ENCODE assay signal across 11 cellular contexts in the genomic region with DNA sequence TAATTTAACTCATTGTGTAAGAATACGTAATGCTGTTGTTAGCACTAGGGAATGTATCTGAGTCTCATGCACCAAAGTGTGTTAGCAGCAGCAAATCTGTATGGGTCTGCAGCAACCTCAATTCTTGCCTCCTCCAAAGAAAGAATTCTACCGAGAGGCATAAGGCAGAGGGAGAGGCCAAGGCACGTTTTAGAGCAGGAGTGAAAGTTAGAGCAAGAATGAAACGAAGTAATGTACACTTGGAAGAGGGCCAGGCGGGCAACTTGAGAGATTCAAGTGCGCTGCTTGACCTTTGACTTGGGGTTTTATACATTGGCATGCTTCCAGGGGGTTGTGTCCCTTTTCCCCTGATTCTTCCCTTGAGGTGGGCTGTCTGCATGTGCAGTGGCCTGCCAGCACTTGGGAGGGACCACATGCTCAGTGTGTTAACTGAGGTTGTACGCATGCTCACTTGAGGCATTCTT. TPM values are rescaled to one million over a fixed set of nuclear protein-coding genes. Genes with fewer than 3 reads are reported as not detected.
DNase-seq lines count a peak whose midpoint lies in the region; TF ChIP-seq lines count a peak whose summit lies in the region.
"Had no signal": no experiment of that assay in that cellular context is flagged by ENCODE, and none has a peak within 500 bp of the region (broad histone marks: within the 10 kb centered on the region; RNA-seq: fewer than 3 reads in every experiment).

No MANE protein-coding gene starts in this region.

- intact Hi-C loops in breast epithelium (cut with DNase I; ENCODE audit: low total_unique reads) (loop anchor here (10.0 kb wide), 1 partner anchor 65 kb away; no protein-coding TSS in a partner anchor), MCF 10A (cut with micrococcal nuclease) (loop anchor here (10.0 kb wide), 1 partner anchor 45 kb away; no protein-coding TSS in a partner anchor)
- intact Hi-C loops in activated naive CD4-positive, alpha-beta T cell treated with anti-CD3 and anti-CD28 coated beads for 36 hours (cut with micrococcal nuclease), result no loop called here

- no peak for DNase-seq in breast epithelium (ENCODE audit: low spot score in 2 of 2)
- DNase-seq in MCF 10A (ENCODE audit: unreplicated experiment), result no peak
- no peak for DNase-seq in fibroblast of lung (ENCODE audit: low read depth in 2 of 2)
- no peak for DNase-seq in neural crest cell (ENCODE audit: low read depth, low spot score)
- DNase-seq in type B pancreatic cell (ENCODE audit: extremely low spot score, unreplicated experiment), result no peak
- DNase-seq in NAMALWA (ENCODE audit: low spot score), result no peak
- no peak for DNase-seq in activated naive CD4-positive, alpha-beta T cell treated with anti-CD3 and anti-CD28 coated beads for 36 hours
- DNase-seq in DMS114 treated with DMSO at 0.1 percent for 48 hours (lab: John Stamatoyannopoulos, UW; ENCODE audit: unreplicated experiment), result no peak
- DNase-seq: activated gamma-delta T cell treated with Interleukin-2 at 50 U/mL for 16 hours; NCI-H2081 treated with DMSO at 0.1 percent for 48 hours; stimulated activated CD4-positive, alpha-beta T cell treated with anti-CD3 and anti-CD28 coated beads, Interleukin-2, amount 100 ng/mL, for 24 hours had no signal

- no peak overlapping the region for H3K9ac ChIP-seq in fibroblast of lung (ENCODE audit: insufficient read depth, low read length)

- H3K4me1 Mint-ChIP-seq in MCF 10A (ENCODE audit: insufficient read depth, unreplicated experiment) (peaks cover 8% of the 10 kb centered on the region), neural crest cell (peaks cover 51% of the 10 kb centered on the region), type B pancreatic cell (ENCODE audit: unreplicated experiment) (peaks cover 31% of the 10 kb centered on the region)
- peaks cover 15% of the 10 kb centered on the region for H3K4me1 Mint-ChIP-seq in activated naive CD4-positive, alpha-beta T cell treated with anti-CD3 and anti-CD28 coated beads for 36 hours (ENCODE audit: low read depth)

- H3K27ac Mint-ChIP-seq in MCF 10A (ENCODE audit: low read depth, unreplicated experiment), result no peak overlapping the region
- H3K27ac Mint-ChIP-seq in neural crest cell (ENCODE audit: unreplicated experiment), result peak overlapping the region; percentile 91
- H3K27ac Mint-ChIP-seq in type B pancreatic cell, result no peak overlapping the region
- no peak overlapping the region for H3K27ac Mint-ChIP-seq in activated naive CD4-positive, alpha-beta T cell treated with anti-CD3 and anti-CD28 coated beads for 36 hours

- CTCF ChIA-PET in MCF 10A (lab: Yijun Ruan, JAX), result interaction anchor here (0.6 kb wide), 1 partner anchor 304 kb away, joined by 3 read pairs; no protein-coding TSS in a partner anchor
- CTCF ChIA-PET in activated naive CD4-positive, alpha-beta T cell treated with anti-CD3 and anti-CD28 coated beads for 36 hours (lab: Charles Lee), result no interaction called here

- H3K27me3 ChIP-seq in breast epithelium (no peaks in the 10 kb centered on the region), fibroblast of lung (ENCODE audit: control insufficient read depth, insufficient read depth, low read length) (no peaks in the 10 kb centered on the region)

- peak overlapping the region in 2 of 3 donors; percentile 10 to 96 for H3K4me3 ChIP-seq in breast epithelium
- H3K4me3 ChIP-seq in fibroblast of lung (replicated peaks in 1 of 4; ENCODE audit: control extremely low read depth in 1 of 4, insufficient read depth in 1 of 4, low read depth in 3 of 4, low read length in 4 of 4), result peak overlapping the region; percentile 8 to 87 (median 62)

- H3K4me2 ChIP-seq in fibroblast of lung (ENCODE audit: extremely low read depth, insufficient read depth, low read length), result peak overlapping the region; percentile 83

- no peak for TF ChIP-seq CTCF in breast epithelium (IDR thresholded peaks at IDR 0.05)
- TF ChIP-seq CTCF in MCF 10A (IDR thresholded peaks at IDR 0.05; ENCODE audit: unreplicated experiment), result no peak
- TF ChIP-seq CTCF in fibroblast of lung (conservative IDR thresholded peaks at IDR 0.05 in 1 of 2, IDR thresholded peaks at IDR 0.05 in 1 of 2; ENCODE audit: low read depth in 1 of 2, low read length in 2 of 2), result no peak
- no peak for TF ChIP-seq CTCF in neural crest cell (conservative IDR thresholded peaks at IDR 0.05)
- no peak for TF ChIP-seq CTCF in type B pancreatic cell (conservative IDR thresholded peaks at IDR 0.05)

- no peak for TF ChIP-seq POLR2A in breast epithelium (IDR thresholded peaks at IDR 0.05)

- H3K36me3 Mint-ChIP-seq in MCF 10A (ENCODE audit: insufficient read depth, unreplicated experiment) (no peaks in the 10 kb centered on the region), neural crest cell (ENCODE audit: low read depth) (peaks cover 8% of the 10 kb centered on the region), type B pancreatic cell (peaks cover 10% of the 10 kb centered on the region)
- H3K36me3 Mint-ChIP-seq in activated naive CD4-positive, alpha-beta T cell treated with anti-CD3 and anti-CD28 coated beads for 36 hours (ENCODE audit: low read depth), result no peaks in the 10 kb centered on the region

- peak overlapping the region in 1 of 2 donors; percentile 50 for H3K27ac ChIP-seq in breast epithelium
- no peak overlapping the region for H3K27ac ChIP-seq in fibroblast of lung (ENCODE audit: insufficient read depth, low read length)

- H3K9me3 ChIP-seq in breast epithelium (no peaks in the 10 kb centered on the region), fibroblast of lung (ENCODE audit: control insufficient read depth, insufficient read depth, low read depth, low read length) (no peaks in the 10 kb centered on the region)

- H3K9me3 Mint-ChIP-seq in MCF 10A (ENCODE audit: unreplicated experiment) (no peaks in the 10 kb centered on the region), neural crest cell (no peaks in the 10 kb centered on the region), type B pancreatic cell (no peaks in the 10 kb centered on the region)
- no peaks in the 10 kb centered on the region for H3K9me3 Mint-ChIP-seq in activated naive CD4-positive, alpha-beta T cell treated with anti-CD3 and anti-CD28 coated beads for 36 hours

- no peak overlapping the region for H3K4me3 Mint-ChIP-seq in MCF 10A (ENCODE audit: unreplicated experiment)
- peak overlapping the region; percentile 96 for H3K4me3 Mint-ChIP-seq in neural crest cell
- peak overlapping the region; percentile 97 for H3K4me3 Mint-ChIP-seq in type B pancreatic cell
- H3K4me3 Mint-ChIP-seq in activated naive CD4-positive, alpha-beta T cell treated with anti-CD3 and anti-CD28 coated beads for 36 hours, result no peak overlapping the region

- no peaks in the 10 kb centered on the region for H3K4me1 ChIP-seq in breast epithelium
- H3K4me1 ChIP-seq in fibroblast of lung (ENCODE audit: control insufficient read depth, extremely low read depth, insufficient read depth, low read length), result no peaks in the 10 kb centered on the region

- BruUV-seq in MCF 10A (replicated peaks; lab: Mats Ljungman, UMichigan), result no TSS peak

- peaks cover 49% of the 10 kb centered on the region for H3K79me2 ChIP-seq in fibroblast of lung (ENCODE audit: control insufficient read depth, insufficient read depth, low read length)

- no peak overlapping the region for H2AFZ ChIP-seq in fibroblast of lung (ENCODE audit: low read length)

- H4K20me1 ChIP-seq in fibroblast of lung (ENCODE audit: control insufficient read depth, extremely low read depth, insufficient read depth, low read length), result no peaks in the 10 kb centered on the region

- H3K36me3 ChIP-seq in breast epithelium (no peaks in the 10 kb centered on the region), fibroblast of lung (ENCODE audit: control insufficient read depth, insufficient read depth, low read length) (no peaks in the 10 kb centered on the region)

- POLR2A ChIA-PET in MCF 10A (lab: Yijun Ruan, JAX), result no interaction called here

- H3K27me3 Mint-ChIP-seq in MCF 10A (ENCODE audit: insufficient read depth, unreplicated experiment) (no peaks in the 10 kb centered on the region), neural crest cell (ENCODE audit: low read depth) (peaks cover 9% of the 10 kb centered on the region), type B pancreatic cell (peaks cover 4% of the 10 kb centered on the region)
- H3K27me3 Mint-ChIP-seq in activated naive CD4-positive, alpha-beta T cell treated with anti-CD3 and anti-CD28 coated beads for 36 hours (ENCODE audit: low read depth), result peaks cover 15% of the 10 kb centered on the region

RNA-seq across cellular contexts. Expression of gene CNN3, which starts 2.5 kb away (rescaled TPM):
- total RNA-seq in breast epithelium, result 100 to 1,000 TPM; 146 to 330 (median 195) TPM
- total RNA-seq in MCF 10A (2022), result 44.5 and 48.2 TPM in 2 replicates
- total RNA-seq in fibroblast of lung, result 312 and 601 TPM in 2 replicates
- 637 and 670 TPM in 2 replicates for polyA plus RNA-seq in fibroblast of lung
- polyA plus RNA-seq in fibroblast of lung (2012), result 520 and 526 TPM in 2 replicates
- polyA minus RNA-seq in fibroblast of lung (ENCODE audit: low replicate concordance), result 153 and 168 TPM in 2 replicates
- 318 and 322 TPM in 2 replicates for total RNA-seq in neural crest cell
- 152 and 258 TPM in 2 replicates for total RNA-seq in type B pancreatic cell (ENCODE audit: low replicate concordance)
- 10 to 100 TPM; 10.0 to 10.6 TPM for total RNA-seq in activated naive CD4-positive, alpha-beta T cell treated with anti-CD3 and anti-CD28 coated beads for 36 hours

Comparison
In these comparisons a context has a peak if more than half of its experiments do, and no peak if none do; other contexts are left out.
1. H3K4me3 Mint-ChIP-seq: peak in neural crest cell (single experiment) and type B pancreatic cell (single experiment); none in MCF 10A (single experiment) and activated naive CD4-positive, alpha-beta T cell treated with anti-CD3 and anti-CD28 coated beads for 36 hours (single experiment).